Comparison of ENCODE assay signal across 14 cellular contexts in genomic region chr5:59791131-59791485, GRCh38.
DNase-seq lines count a peak whose midpoint lies in the region; ATAC-seq, FAIRE-seq and TF ChIP-seq lines count a peak whose summit lies in the region.
"Had no signal": no experiment of that assay in that cellular context is flagged by ENCODE, and none has a peak within 500 bp of the region (broad histone marks: within the 10 kb centered on the region; RNA-seq: fewer than 3 reads in every experiment).

No MANE protein-coding gene starts in this region.

- TF ChIP-seq EP300 in A549 (IDR thresholded peaks at IDR 0.05): no peak

- H3K4me1 Mint-ChIP-seq in Calu3 (ENCODE audit: low read depth, unreplicated experiment) (peaks cover 52% of the 10 kb centered on the region), astrocyte (ENCODE audit: low read depth, unreplicated experiment) (peaks cover 63% of the 10 kb centered on the region)

- no peak for TF ChIP-seq RAD21 in A549 (conservative IDR thresholded peaks at IDR 0.05 in 1 of 2, IDR thresholded peaks at IDR 0.05 in 1 of 2)

- no peak overlapping the region for H3K4me3 Mint-ChIP-seq in Calu3 (ENCODE audit: low read depth, unreplicated experiment)
- no peak overlapping the region for H3K4me3 Mint-ChIP-seq in astrocyte (ENCODE audit: unreplicated experiment)

- H3K4me3 ChIP-seq in A549 (peak overlapping the region; percentile 21), astrocyte (ENCODE audit: insufficient read depth, low read depth, low read length) (no peak overlapping the region), trophoblast cell (ENCODE audit: low read depth, low read length) (no peak overlapping the region)

- H3K27ac ChIP-seq in A549 (peak overlapping the region; percentile 90 to 95), astrocyte (ENCODE audit: low read depth, low read length) (no peak overlapping the region), trophoblast cell (ENCODE audit: low read depth, low read length) (peak overlapping the region; percentile 69)

- BruUV-seq in Calu3 (replicated peaks; lab: Mats Ljungman, UMichigan): no TSS peak

- ATAC-seq in A549: no peak
- no peak for ATAC-seq in left lobe of liver
- ATAC-seq: left colon; natural killer cell treated with Interleukin-12 subunit alpha and Interleukin-12 subunit beta and Interleukin-15 and Interleukin-18, amount 100 ng/mL, for 72 hours had no signal

- POLR2A ChIA-PET in A549 (lab: Yijun Ruan, JAX): interaction anchor here (0.6 to 5.2 kb wide), 4 partner anchors 23 to 203 kb away, joined by 4 to 36 read pairs (median 6); no protein-coding TSS in a partner anchor

- H4K20me1 ChIP-seq in astrocyte (ENCODE audit: insufficient read depth, low read length): no peaks in the 10 kb centered on the region

- H3K27me3 Mint-ChIP-seq in Calu3 (ENCODE audit: unreplicated experiment): no peaks in the 10 kb centered on the region
- H3K27me3 Mint-ChIP-seq in astrocyte (ENCODE audit: low read depth, unreplicated experiment): no peaks in the 10 kb centered on the region

- no peak overlapping the region for H2BK12ac ChIP-seq in trophoblast cell (ENCODE audit: low read length)

- H3K23ac ChIP-seq in trophoblast cell (ENCODE audit: low read length): no peak overlapping the region

- H3K14ac ChIP-seq in trophoblast cell (ENCODE audit: low read length): no peak overlapping the region

- H3K9me3 ChIP-seq in A549 (no peaks in the 10 kb centered on the region), astrocyte (ENCODE audit: insufficient read depth, low read depth, low read length) (no peaks in the 10 kb centered on the region), trophoblast cell (ENCODE audit: insufficient read depth, low read depth, low read length) (no peaks in the 10 kb centered on the region)

- TF ChIP-seq POLR2A in A549 (IDR thresholded peaks at IDR 0.05; ENCODE audit: low read length): no peak

- H3K27me3 ChIP-seq in astrocyte (ENCODE audit: insufficient read depth, low read length) (no peaks in the 10 kb centered on the region), trophoblast cell (ENCODE audit: insufficient read depth, low read length) (no peaks in the 10 kb centered on the region)

- intact Hi-C loops in Calu3 (cut with micrococcal nuclease; ENCODE audit: unreplicated experiment): no loop called here
- intact Hi-C loops in posterior vena cava (cut with DNase I): loop anchor here (2.0 to 10.0 kb wide), 2 partner anchors 68 to 596 kb away; no protein-coding TSS in a partner anchor

- H3K4ac ChIP-seq in trophoblast cell (ENCODE audit: low read depth, low read length): no peak overlapping the region

- H2AFZ ChIP-seq in astrocyte (ENCODE audit: low read depth, low read length): no peak overlapping the region
- H2AFZ ChIP-seq in trophoblast cell (ENCODE audit: insufficient read depth, low read length, poor library complexity): no peak overlapping the region

- H4K8ac ChIP-seq in trophoblast cell (ENCODE audit: low read depth, low read length): no peak overlapping the region

- H3K27ac Mint-ChIP-seq in Calu3 (ENCODE audit: unreplicated experiment) (peak overlapping the region; percentile 26), astrocyte (ENCODE audit: unreplicated experiment) (no peak overlapping the region)

- H2BK120ac ChIP-seq in trophoblast cell (ENCODE audit: insufficient read depth, low read length, poor library complexity): no peak overlapping the region

- no peak overlapping the region for H3K18ac ChIP-seq in trophoblast cell (ENCODE audit: low read length)

- no peak overlapping the region for H2AK5ac ChIP-seq in trophoblast cell (ENCODE audit: low read length)

- DNase-seq in A549 (ENCODE audit: low read depth in 1 of 2, low spot score in 1 of 2): no peak
- DNase-seq in Calu3: no peak
- DNase-seq in astrocyte (ENCODE audit: low read depth): no peak
- no peak for DNase-seq in trophoblast cell
- no peak for DNase-seq in left lobe of liver (ENCODE audit: low spot score)
- no peak for DNase-seq in NCI-H2171 treated with DMSO at 0.1 percent for 48 hours (lab: John Stamatoyannopoulos, UW)
- no peak for DNase-seq in NCI-H1417 treated with DMSO at 0.1 percent for 48 hours (lab: John Stamatoyannopoulos, UW)
- DNase-seq in posterior vena cava (ENCODE audit: low spot score): no peak
- DNase-seq: activated CD4-positive, alpha-beta T cell treated with anti-CD3 and anti-CD28 coated beads for 48 hours; DMS79; effector CD4-positive, alpha-beta T cell had no signal

- H3K4me1 ChIP-seq in A549 (peaks cover 90% of the 10 kb centered on the region), astrocyte (ENCODE audit: insufficient read depth, low read length) (peaks cover 36% of the 10 kb centered on the region), trophoblast cell (ENCODE audit: control insufficient read depth in 1 of 2, insufficient read depth in 2 of 2, low read length in 2 of 2) (peaks cover 11 to 22% of the 10 kb centered on the region in 2 experiments)

- H3K36me3 ChIP-seq in astrocyte (ENCODE audit: insufficient read depth, low read length) (no peaks in the 10 kb centered on the region), trophoblast cell (ENCODE audit: control insufficient read depth in 1 of 2, insufficient read depth in 2 of 2, low read length in 2 of 2) (no peaks in the 10 kb centered on the region)

- H3K79me1 ChIP-seq in trophoblast cell (ENCODE audit: low read length): peaks cover 27% of the 10 kb centered on the region

- TF ChIP-seq CTCF in A549 (IDR thresholded peaks at IDR 0.05) (no peak), Calu3 (IDR thresholded peaks at IDR 0.05; ENCODE audit: unreplicated experiment) (no peak), astrocyte (IDR thresholded peaks at IDR 0.05; ENCODE audit: insufficient read depth, low read depth, low read length) (no peak)

- no peaks in the 10 kb centered on the region for H3K9me3 Mint-ChIP-seq in Calu3 (ENCODE audit: low read depth, unreplicated experiment)
- no peaks in the 10 kb centered on the region for H3K9me3 Mint-ChIP-seq in astrocyte (ENCODE audit: unreplicated experiment)
- H3K9me3 Mint-ChIP-seq: natural killer cell treated with Interleukin-12 subunit alpha and Interleukin-12 subunit beta and Interleukin-15 and Interleukin-18, amount 100 ng/mL, for 72 hours had no signal

- H3K36me3 Mint-ChIP-seq in Calu3 (ENCODE audit: insufficient read depth, unreplicated experiment): no peaks in the 10 kb centered on the region
- H3K36me3 Mint-ChIP-seq in astrocyte (ENCODE audit: low read depth, unreplicated experiment): no peaks in the 10 kb centered on the region
- H3K36me3 Mint-ChIP-seq: natural killer cell treated with Interleukin-12 subunit alpha and Interleukin-12 subunit beta and Interleukin-15 and Interleukin-18, amount 100 ng/mL, for 72 hours had no signal

- H3K4me2 ChIP-seq in A549 (peak overlapping the region; percentile 83), astrocyte (ENCODE audit: low read length) (peak overlapping the region; percentile 66), trophoblast cell (ENCODE audit: low read length) (no peak overlapping the region)

- no peak overlapping the region for H2BK5ac ChIP-seq in trophoblast cell (ENCODE audit: low read depth, low read length, poor library complexity)

- H3K9ac ChIP-seq in astrocyte (ENCODE audit: low read length) (peak overlapping the region; percentile 41), trophoblast cell (ENCODE audit: low read length) (no peak overlapping the region)

- H3K79me2 ChIP-seq in astrocyte (ENCODE audit: insufficient read depth, low read length) (no peaks in the 10 kb centered on the region), trophoblast cell (ENCODE audit: control insufficient read depth, insufficient read depth, low read length, poor library complexity) (no peaks in the 10 kb centered on the region)

- no peak overlapping the region for H4K12ac ChIP-seq in trophoblast cell (ENCODE audit: low read depth, low read length)

- WGBS in A549 (ENCODE audit: missing lambda C conversion rate): 26% methylated on average over 3 of the region's 3 CpGs
- WGBS in trophoblast cell (ENCODE audit: extremely low coverage, insufficient coverage, insufficient read length): no CpG with 5 or more reads among the region's 3 CpGs

- FAIRE-seq in A549 (lab: Jason Lieb, UNC) (peak; percentile 7), astrocyte (lab: Jason Lieb, UNC) (no peak)
- FAIRE-seq: GM18507 had no signal

- no peak overlapping the region for H4K91ac ChIP-seq in trophoblast cell (ENCODE audit: low read depth, low read length)

- CTCF ChIA-PET in A549 (lab: Yijun Ruan, JAX) (interaction anchor here (0.9 to 3.6 kb wide), 4 partner anchors 10 to 130 kb away, joined by 3 to 13 read pairs (median 4); no protein-coding TSS in a partner anchor), Calu3 (lab: Charles Lee) (interaction anchor here (1.2 to 1.7 kb wide), 2 partner anchors 9 to 22 kb away, joined by 3 to 4 read pairs; no protein-coding TSS in a partner anchor)

TF ChIP-seq in A549, 52 proteins besides CTCF, POLR2A, EP300 and RAD21:
- TF ChIP-seq FOSB (CRISPR knock-in tag; IDR thresholded peaks at IDR 0.05) (0 out of 2 replicates have a peak, but pooled peaks have one; percentile 9), JUN (IDR thresholded peaks at IDR 0.05) (peak in 1 of 2 experiments; percentile 3; a peak in 1 of 5 replicates), CBX2 (IDR thresholded peaks at IDR 0.05; ENCODE audit: borderline replicate concordance, low read depth) (no peak), RNF2 (IDR thresholded peaks at IDR 0.05; ENCODE audit: borderline replicate concordance, low read depth) (no peak), HOXB13 (CRISPR knock-in tag; IDR thresholded peaks at IDR 0.05; ENCODE audit: low read depth) (0 out of 2 replicates have a peak, but pooled peaks have one; percentile 2), MYC (IDR thresholded peaks at IDR 0.05; ENCODE audit: borderline replicate concordance, low read length) (no peak), HOXA7 (CRISPR knock-in tag; IDR thresholded peaks at IDR 0.05) (0 out of 2 replicates have a peak, but pooled peaks have one; percentile 27)
